In genomic region chr14:63730659-63731058, GRCh38 we compare ENCODE assay signal across 19 cellular contexts. TPM values are rescaled to one million over a fixed set of nuclear protein-coding genes. Genes with fewer than 3 reads are reported as not detected.
A peak's percentile ranks its signal among the peaks of the same experiment; 100 is the strongest.
DNase-seq lines count a peak whose midpoint lies in the region; ATAC-seq and FAIRE-seq lines count a peak whose summit lies in the region.
"Had no signal": no experiment of that assay in that cellular context is flagged by ENCODE, and none has a peak within 500 bp of the region (broad histone marks: within the 10 kb centered on the region; RNA-seq: fewer than 3 reads in every experiment).

No MANE protein-coding gene starts in this region.

- H3K27me3 Mint-ChIP-seq in CD4-positive, alpha-beta memory T cell, result no peaks in the 10 kb centered on the region
- H3K27me3 Mint-ChIP-seq in naive thymus-derived CD4-positive, alpha-beta T cell, result peaks cover 0 to 28% (median 0%) of the 10 kb centered on the region in 5 donors
- no peaks in the 10 kb centered on the region for H3K27me3 Mint-ChIP-seq in activated naive CD8-positive, alpha-beta T cell treated with anti-CD3 and anti-CD28 coated beads for 36 hours

- H3K27ac Mint-ChIP-seq in CD4-positive, alpha-beta memory T cell, result peak overlapping the region in 5 of 7 donors; percentile 13 to 82 (median 53)
- peak overlapping the region in 5 of 9 donors; percentile 38 to 68 (median 54) for H3K27ac Mint-ChIP-seq in naive thymus-derived CD4-positive, alpha-beta T cell
- H3K27ac Mint-ChIP-seq in activated naive CD8-positive, alpha-beta T cell treated with anti-CD3 and anti-CD28 coated beads for 36 hours, result no peak overlapping the region
- H3K27ac Mint-ChIP-seq: GM23338 had no signal

- POLR2A ChIA-PET in CD4-positive, alpha-beta memory T cell (lab: Charles Lee; ENCODE audit: partially characterized antibody), result no interaction called here
- POLR2A ChIA-PET in naive thymus-derived CD4-positive, alpha-beta T cell (lab: Charles Lee), result interaction anchor here (1.1 to 1.5 kb wide), 3 partner anchors 27 to 89 kb away, joined by 3 to 4 read pairs (median 3); partner anchors contain the start of gene WDR89

- no peak overlapping the region for H3K27ac ChIP-seq in CD4-positive, alpha-beta memory T cell (ENCODE audit: low read depth, low read length)
- H3K27ac ChIP-seq in naive thymus-derived CD4-positive, alpha-beta T cell (ENCODE audit: low read depth, low read length), result no peak overlapping the region

- no peaks in the 10 kb centered on the region for H3K36me3 ChIP-seq in CD4-positive, alpha-beta memory T cell (ENCODE audit: insufficient read depth, low read length)
- H3K36me3 ChIP-seq in naive thymus-derived CD4-positive, alpha-beta T cell (ENCODE audit: control insufficient read depth in 2 of 3, insufficient read depth in 3 of 3, low read length in 3 of 3), result peaks cover 0 to 4% (median 0%) of the 10 kb centered on the region in 3 experiments
- H3K36me3 ChIP-seq: BE2C had no signal

- CTCF ChIA-PET in CD4-positive, alpha-beta memory T cell (lab: Charles Lee; ENCODE audit: partially characterized antibody), result interaction anchor here (0.7 to 1.3 kb wide), 2 partner anchors 26 to 80 kb away, joined by 3 read pairs; no protein-coding TSS in a partner anchor
- CTCF ChIA-PET in naive thymus-derived CD4-positive, alpha-beta T cell (lab: Charles Lee), result interaction anchor here (0.8 to 2.8 kb wide), 2 partner anchors 39 to 80 kb away, joined by 4 to 12 read pairs; no protein-coding TSS in a partner anchor

- DNase-seq in CD4-positive, alpha-beta memory T cell, result no peak
- DNase-seq in HTR-8/SVneo (ENCODE audit: insufficient read length, low spot score) (no peak), NCI-H2107 (lab: John Stamatoyannopoulos, UW) (no peak)
- no peak for DNase-seq in naive thymus-derived CD4-positive, alpha-beta T cell
- no peak for DNase-seq in activated naive CD8-positive, alpha-beta T cell treated with anti-CD3 and anti-CD28 coated beads for 36 hours
- DNase-seq: ACHN; BE2C; C1 segment of cervical spinal cord; CD8-positive, alpha-beta memory T cell; COR-L47; KG1 had no signal

- H3K4me3 ChIP-seq in CD4-positive, alpha-beta memory T cell (ENCODE audit: low read length in 2 of 2), result no peak overlapping the region
- H3K4me3 ChIP-seq in naive thymus-derived CD4-positive, alpha-beta T cell (ENCODE audit: low read length), result no peak overlapping the region
- H3K4me3 ChIP-seq: GM23338 had no signal

- H3K4me1 ChIP-seq in CD4-positive, alpha-beta memory T cell (ENCODE audit: insufficient read depth, low read length), result peaks cover 13% of the 10 kb centered on the region
- H3K4me1 ChIP-seq in naive thymus-derived CD4-positive, alpha-beta T cell (ENCODE audit: control insufficient read depth in 2 of 2, insufficient read depth in 2 of 2, low read length in 2 of 2), result peaks cover 0 to 8% of the 10 kb centered on the region in 2 donors

- H3K36me3 Mint-ChIP-seq in CD4-positive, alpha-beta memory T cell, result peaks cover 0 to 9% of the 10 kb centered on the region in 2 donors
- H3K36me3 Mint-ChIP-seq in naive thymus-derived CD4-positive, alpha-beta T cell, result peaks cover 0 to 6% (median 3%) of the 10 kb centered on the region in 5 donors
- H3K36me3 Mint-ChIP-seq in activated naive CD8-positive, alpha-beta T cell treated with anti-CD3 and anti-CD28 coated beads for 36 hours, result peaks cover 4% of the 10 kb centered on the region

- peak; percentile 38 for FAIRE-seq in HTR-8/SVneo (lab: Jason Lieb, UNC)
- FAIRE-seq: A204.1, G401.6, GM12891, GM19239, H54 had no signal

- no peaks in the 10 kb centered on the region for H3K27me3 ChIP-seq in CD4-positive, alpha-beta memory T cell (ENCODE audit: insufficient read depth, low read length)
- no peaks in the 10 kb centered on the region for H3K27me3 ChIP-seq in naive thymus-derived CD4-positive, alpha-beta T cell (ENCODE audit: control insufficient read depth in 2 of 2, insufficient read depth in 2 of 2, low read length in 2 of 2)

- peaks cover 18 to 28% (median 26%) of the 10 kb centered on the region in 4 donors for H3K4me1 Mint-ChIP-seq in CD4-positive, alpha-beta memory T cell
- peaks cover 22 to 29% (median 26%) of the 10 kb centered on the region in 7 donors for H3K4me1 Mint-ChIP-seq in naive thymus-derived CD4-positive, alpha-beta T cell
- H3K4me1 Mint-ChIP-seq in activated naive CD8-positive, alpha-beta T cell treated with anti-CD3 and anti-CD28 coated beads for 36 hours, result peaks cover 13% of the 10 kb centered on the region

- H3K9me3 ChIP-seq in CD4-positive, alpha-beta memory T cell (ENCODE audit: control insufficient read depth in 1 of 2, low read length in 2 of 2), result no peaks in the 10 kb centered on the region
- no peaks in the 10 kb centered on the region for H3K9me3 ChIP-seq in naive thymus-derived CD4-positive, alpha-beta T cell (ENCODE audit: control insufficient read depth in 2 of 3, low read length in 3 of 3)
- H3K9me3 ChIP-seq: BE2C had no signal

- no peaks in the 10 kb centered on the region for H3K9me3 Mint-ChIP-seq in CD4-positive, alpha-beta memory T cell
- peaks cover 0 to 4% (median 0%) of the 10 kb centered on the region in 11 donors for H3K9me3 Mint-ChIP-seq in naive thymus-derived CD4-positive, alpha-beta T cell
- no peaks in the 10 kb centered on the region for H3K9me3 Mint-ChIP-seq in activated naive CD8-positive, alpha-beta T cell treated with anti-CD3 and anti-CD28 coated beads for 36 hours
- H3K9me3 Mint-ChIP-seq: CD8-positive, alpha-beta memory T cell; GM23338 had no signal

- no peak overlapping the region for H3K4me3 Mint-ChIP-seq in CD4-positive, alpha-beta memory T cell
- H3K4me3 Mint-ChIP-seq in naive thymus-derived CD4-positive, alpha-beta T cell, result no peak overlapping the region
- no peak overlapping the region for H3K4me3 Mint-ChIP-seq in activated naive CD8-positive, alpha-beta T cell treated with anti-CD3 and anti-CD28 coated beads for 36 hours
- H3K4me3 Mint-ChIP-seq: CD8-positive, alpha-beta memory T cell; GM23338 had no signal

- ATAC-seq in naive thymus-derived CD4-positive, alpha-beta T cell, result no peak
- ATAC-seq in GM19467 (IDR thresholded peaks at IDR 0.05; ENCODE audit: unreplicated experiment), result no peak
- ATAC-seq: GM23338, HCT116 had no signal

- intact Hi-C loops in CD4-positive, alpha-beta memory T cell (cut with micrococcal nuclease), result no loop called here
- intact Hi-C loops in naive thymus-derived CD4-positive, alpha-beta T cell (cut with micrococcal nuclease), result no loop called here

RNA-seq across cellular contexts. Expression of gene SGPP1, which starts 2.8 kb away (rescaled TPM):
- total RNA-seq in CD4-positive, alpha-beta memory T cell, result 10 to 100 TPM; 12.2 to 12.4 TPM
- polyA plus RNA-seq in CD4-positive, alpha-beta memory T cell, result 10 to 100 TPM; 12.5 to 15.2 TPM
- 10 to 100 TPM; 15.1 to 17.7 (median 15.7) TPM for total RNA-seq in naive thymus-derived CD4-positive, alpha-beta T cell
- polyA plus RNA-seq in naive thymus-derived CD4-positive, alpha-beta T cell, result 10 to 100 TPM; 11.5 to 13.1 TPM
- total RNA-seq in activated naive CD8-positive, alpha-beta T cell treated with anti-CD3 and anti-CD28 coated beads for 36 hours, result 10 to 100 TPM; 11.0 to 11.6 TPM
